ENCODE assay signal across 10 cellular contexts in the genomic region with DNA sequence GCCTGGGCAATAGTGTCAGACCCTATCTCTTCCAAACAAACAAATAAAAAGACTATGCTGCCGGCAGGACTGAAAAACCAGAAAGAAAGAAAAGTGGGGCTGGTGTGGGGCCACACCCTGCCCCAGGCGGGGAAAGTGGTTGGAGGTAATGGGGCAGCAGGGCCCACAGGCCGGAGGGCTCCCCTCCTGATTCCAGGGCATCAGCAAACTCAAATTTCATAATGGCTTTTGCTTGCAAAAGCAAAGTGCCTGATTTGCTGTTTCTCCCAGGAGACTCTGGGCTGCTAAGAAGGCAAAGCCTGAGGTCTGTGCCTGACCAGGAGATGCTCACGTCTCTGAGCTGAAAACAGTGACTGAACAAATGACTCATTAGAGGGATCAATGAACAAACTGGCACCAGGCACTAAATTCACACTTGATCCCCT.
DNase-seq lines count a peak whose midpoint lies in the region; ATAC-seq and TF ChIP-seq lines count a peak whose summit lies in the region.
"Had no signal": no experiment of that assay in that cellular context is flagged by ENCODE, and none has a peak within 500 bp of the region (broad histone marks: within the 10 kb centered on the region; RNA-seq: fewer than 3 reads in every experiment).

No MANE protein-coding gene starts in this region.

- H3K27ac ChIP-seq in gastroesophageal sphincter (peak overlapping the region in 3 of 4 donors; percentile 35 to 84 (median 56)), suprapubic skin (peak overlapping the region; percentile 32)

- TF ChIP-seq POLR2A in gastroesophageal sphincter (IDR thresholded peaks at IDR 0.05) (no peak), suprapubic skin (IDR thresholded peaks at IDR 0.05) (no peak)

- peak; percentile 32 for DNase-seq in activated T-cell treated with anti-CD3 and anti-CD28 coated beads, Interleukin-2, amount 50 U/mL, for 24 hours
- DNase-seq in activated T-cell treated with anti-CD3 and anti-CD28 coated beads, Interleukin-2, amount 50 U/mL, for 48 hours: no peak
- DNase-seq in activated T-helper 1 cell treated with anti-CD3 and anti-CD28 coated beads, Interleukin-12 subunit alpha, Interleukin-12 subunit beta, Interleukin-2, Interleukin-4 antibody, amounts not matched to agents 30 ng/mL and 10 ng/mL and 1 ng/mL, durations not matched to agents 14 hours and 24 hours and 36 hours (ENCODE audit: low spot score): no peak
- DNase-seq in suprapubic skin (ENCODE audit: low spot score in 2 of 2) (peak; percentile 58 to 61), D341Med (ENCODE audit: low spot score) (no peak)
- DNase-seq: stimulated activated naive CD8-positive, alpha-beta T cell treated with anti-CD3 and anti-CD28 coated beads, Interleukin-15, Interleukin-2, amounts not matched to agents 100 U/mL and 50 U/mL, for 24 hours had no signal

- no peak overlapping the region for H3K4me3 ChIP-seq in gastroesophageal sphincter
- no peak overlapping the region for H3K4me3 ChIP-seq in suprapubic skin
- H3K4me3 ChIP-seq: skin epidermis had no signal

- H3K36me3 Mint-ChIP-seq in activated T-cell treated with anti-CD3 and anti-CD28 coated beads, Interleukin-2, amount 50 U/mL, for 24 hours (ENCODE audit: low read depth): peaks cover 12% of the 10 kb centered on the region
- H3K36me3 Mint-ChIP-seq in activated T-helper 1 cell treated with anti-CD3 and anti-CD28 coated beads, Interleukin-12 subunit alpha, Interleukin-12 subunit beta, Interleukin-2, Interleukin-4 antibody, amounts not matched to agents 30 ng/mL and 10 ng/mL and 1 ng/mL, durations not matched to agents 14 hours and 24 hours and 36 hours (ENCODE audit: low read depth): peaks cover 8% of the 10 kb centered on the region

- intact Hi-C loops in activated T-helper 1 cell treated with anti-CD3 and anti-CD28 coated beads, Interleukin-12 subunit alpha, Interleukin-12 subunit beta, Interleukin-2, Interleukin-4 antibody, amounts not matched to agents 30 ng/mL and 10 ng/mL and 1 ng/mL, durations not matched to agents 14 hours and 24 hours and 36 hours (cut with micrococcal nuclease): no loop called here

- TF ChIP-seq CTCF in gastroesophageal sphincter (IDR thresholded peaks at IDR 0.05): no peak
- TF ChIP-seq CTCF in suprapubic skin (IDR thresholded peaks at IDR 0.05): no peak

- peaks cover 7% of the 10 kb centered on the region for H3K27me3 Mint-ChIP-seq in activated T-cell treated with anti-CD3 and anti-CD28 coated beads, Interleukin-2, amount 50 U/mL, for 24 hours
- H3K27me3 Mint-ChIP-seq in activated T-helper 1 cell treated with anti-CD3 and anti-CD28 coated beads, Interleukin-12 subunit alpha, Interleukin-12 subunit beta, Interleukin-2, Interleukin-4 antibody, amounts not matched to agents 30 ng/mL and 10 ng/mL and 1 ng/mL, durations not matched to agents 14 hours and 24 hours and 36 hours (ENCODE audit: insufficient read depth): no peaks in the 10 kb centered on the region

- ATAC-seq in gastroesophageal sphincter: peak; percentile 16
- no peak for ATAC-seq in HG03521 (IDR thresholded peaks at IDR 0.05; ENCODE audit: unreplicated experiment)
- no peak for ATAC-seq in GM18517 (IDR thresholded peaks at IDR 0.05; ENCODE audit: unreplicated experiment)
- ATAC-seq: stimulated activated naive CD8-positive, alpha-beta T cell treated with anti-CD3 and anti-CD28 coated beads, Interleukin-15, Interleukin-2, amounts not matched to agents 100 U/mL and 50 U/mL, for 24 hours had no signal

- TF ChIP-seq EP300 in gastroesophageal sphincter (IDR thresholded peaks at IDR 0.05): no peak
- no peak for TF ChIP-seq EP300 in suprapubic skin (IDR thresholded peaks at IDR 0.05)

- no peaks in the 10 kb centered on the region for H3K27me3 ChIP-seq in gastroesophageal sphincter
- H3K27me3 ChIP-seq in suprapubic skin: no peaks in the 10 kb centered on the region

- H3K27ac Mint-ChIP-seq in activated T-cell treated with anti-CD3 and anti-CD28 coated beads, Interleukin-2, amount 50 U/mL, for 24 hours: no peak overlapping the region
- peak overlapping the region; percentile 20 for H3K27ac Mint-ChIP-seq in activated T-helper 1 cell treated with anti-CD3 and anti-CD28 coated beads, Interleukin-12 subunit alpha, Interleukin-12 subunit beta, Interleukin-2, Interleukin-4 antibody, amounts not matched to agents 30 ng/mL and 10 ng/mL and 1 ng/mL, durations not matched to agents 14 hours and 24 hours and 36 hours

- H3K4me1 Mint-ChIP-seq in activated T-cell treated with anti-CD3 and anti-CD28 coated beads, Interleukin-2, amount 50 U/mL, for 24 hours (ENCODE audit: low read depth): peaks cover 52% of the 10 kb centered on the region
- H3K4me1 Mint-ChIP-seq in activated T-helper 1 cell treated with anti-CD3 and anti-CD28 coated beads, Interleukin-12 subunit alpha, Interleukin-12 subunit beta, Interleukin-2, Interleukin-4 antibody, amounts not matched to agents 30 ng/mL and 10 ng/mL and 1 ng/mL, durations not matched to agents 14 hours and 24 hours and 36 hours (ENCODE audit: low read depth): peaks cover 39% of the 10 kb centered on the region

- WGBS in gastroesophageal sphincter (ENCODE audit: low coverage in 1 of 2), 2 donors: 80% methylated on average over 1 of the region's 4 CpGs; no CpG with 5 or more reads in 1 of the 2 donors
- WGBS in suprapubic skin: 67% methylated on average over 4 of the region's 4 CpGs

- H3K36me3 ChIP-seq in gastroesophageal sphincter: no peaks in the 10 kb centered on the region
- no peaks in the 10 kb centered on the region for H3K36me3 ChIP-seq in suprapubic skin

- no peaks in the 10 kb centered on the region for H3K9me3 Mint-ChIP-seq in activated T-cell treated with anti-CD3 and anti-CD28 coated beads, Interleukin-2, amount 50 U/mL, for 24 hours
- no peaks in the 10 kb centered on the region for H3K9me3 Mint-ChIP-seq in activated T-helper 1 cell treated with anti-CD3 and anti-CD28 coated beads, Interleukin-12 subunit alpha, Interleukin-12 subunit beta, Interleukin-2, Interleukin-4 antibody, amounts not matched to agents 30 ng/mL and 10 ng/mL and 1 ng/mL, durations not matched to agents 14 hours and 24 hours and 36 hours

- H3K4me1 ChIP-seq in gastroesophageal sphincter (peaks cover 0 to 82% (median 45%) of the 10 kb centered on the region in 3 donors), suprapubic skin (peaks cover 49% of the 10 kb centered on the region)

- H3K4me3 Mint-ChIP-seq in activated T-cell treated with anti-CD3 and anti-CD28 coated beads, Interleukin-2, amount 50 U/mL, for 24 hours: no peak overlapping the region
- H3K4me3 Mint-ChIP-seq in activated T-helper 1 cell treated with anti-CD3 and anti-CD28 coated beads, Interleukin-12 subunit alpha, Interleukin-12 subunit beta, Interleukin-2, Interleukin-4 antibody, amounts not matched to agents 30 ng/mL and 10 ng/mL and 1 ng/mL, durations not matched to agents 14 hours and 24 hours and 36 hours: no peak overlapping the region

- H3K9me3 ChIP-seq in gastroesophageal sphincter (no peaks in the 10 kb centered on the region), suprapubic skin (no peaks in the 10 kb centered on the region)

Comparison
In these comparisons a context has a peak if more than half of its experiments do, and no peak if none do; other contexts are left out.
1. DNase-seq: peak in activated T-cell treated with anti-CD3 and anti-CD28 coated beads, Interleukin-2, amount 50 U/mL, for 24 hours (single experiment) and suprapubic skin (2 of 2); none in activated T-cell treated with anti-CD3 and anti-CD28 coated beads, Interleukin-2, amount 50 U/mL, for 48 hours (0 of 2), activated T-helper 1 cell treated with anti-CD3 and anti-CD28 coated beads, Interleukin-12 subunit alpha, Interleukin-12 subunit beta, Interleukin-2, Interleukin-4 antibody, amounts not matched to agents 30 ng/mL and 10 ng/mL and 1 ng/mL, durations not matched to agents 14 hours and 24 hours and 36 hours (single experiment) and D341Med (single experiment).